13 cellular contexts compared by ENCODE assay signal in genomic region chr4:10831727-10832408, GRCh38.
DNase-seq lines count a peak whose midpoint lies in the region; ATAC-seq lines count a peak whose summit lies in the region.
"Had no signal": no experiment of that assay in that cellular context is flagged by ENCODE, and none has a peak within 500 bp of the region (broad histone marks: within the 10 kb centered on the region; RNA-seq: fewer than 3 reads in every experiment).

No MANE protein-coding gene starts in this region.

- H3K9me3 Mint-ChIP-seq in naive B cell = peaks cover 0 to 4% (median 0%) of the 10 kb centered on the region in 7 donors

- no peak overlapping the region for H3K4me3 ChIP-seq in H7 (ENCODE audit: insufficient read depth, low read depth, low read length)

- peak overlapping the region in 4 of 6 donors; percentile 19 to 63 (median 43) for H3K27ac Mint-ChIP-seq in naive B cell

- peak overlapping the region in 1 of 8 donors; percentile 57 for H3K4me3 Mint-ChIP-seq in naive B cell

- H3K4me1 Mint-ChIP-seq in naive B cell = peaks cover 29 to 48% (median 42%) of the 10 kb centered on the region in 3 donors

- H3K36me3 ChIP-seq in H7 (replicated peaks; ENCODE audit: control insufficient read depth, insufficient read depth, low read length) = no peaks in the 10 kb centered on the region

- peaks cover 0 to 8% of the 10 kb centered on the region in 2 donors for H3K36me3 Mint-ChIP-seq in naive B cell

- H3K27me3 Mint-ChIP-seq in naive B cell = no peaks in the 10 kb centered on the region

- ATAC-seq in naive B cell (ENCODE audit: low read depth in 2 of 2) = no peak

- H3K27me3 ChIP-seq in H7 (ENCODE audit: control insufficient read depth, insufficient read depth, low read length) = no peaks in the 10 kb centered on the region

- peak; percentile 16 for DNase-seq in NCI-H1092 treated with DMSO at 0.1 percent for 48 hours (lab: John Stamatoyannopoulos, UW)
- no peak for DNase-seq in NCI-H1092 (lab: John Stamatoyannopoulos, UW)
- peak; percentile 2 for DNase-seq in H7
- peak; percentile 64 for DNase-seq in brain pericyte (ENCODE audit: low read depth, low spot score)
- DNase-seq in naive B cell = no peak
- no peak for DNase-seq in NCI-H510A (lab: John Stamatoyannopoulos, UW)
- DNase-seq in NCI-H82 treated with DMSO at 0.1 percent for 48 hours (lab: John Stamatoyannopoulos, UW; ENCODE audit: unreplicated experiment) = no peak
- DNase-seq in NCI-H1694 treated with DMSO at 0.1 percent for 48 hours (lab: John Stamatoyannopoulos, UW) = no peak
- DNase-seq: COR-L47, DND-41, GDM1, OCI-M1, RPMI8226 had no signal

Comparison
In these comparisons a context has a peak if more than half of its experiments do, and no peak if none do; other contexts are left out.
1. DNase-seq: peak in NCI-H1092 treated with DMSO at 0.1 percent for 48 hours (single experiment), H7 (single experiment) and brain pericyte (single experiment); none in NCI-H1092 (single experiment), naive B cell (single experiment), NCI-H510A (single experiment), NCI-H82 treated with DMSO at 0.1 percent for 48 hours (single experiment) and NCI-H1694 treated with DMSO at 0.1 percent for 48 hours (single experiment).